Comparison of ENCODE assay signal across 8 cellular contexts in genomic region chr3:146161725-146162047, GRCh38. TPM values are rescaled to one million over a fixed set of nuclear protein-coding genes. Genes with fewer than 3 reads are reported as not detected.
A peak's percentile ranks its signal among the peaks of the same experiment; 100 is the strongest.
DNase-seq lines count a peak whose midpoint lies in the region; ATAC-seq and TF ChIP-seq lines count a peak whose summit lies in the region.

No MANE protein-coding gene starts in this region.

- in situ Hi-C loops in gastrocnemius medialis (cut with MboI; ENCODE audit: low sequenced_read_pairs in 4 of 4), result no loop called here

- no peak for TF ChIP-seq CTCF in activated CD8-positive, alpha-beta T cell treated with anti-CD3 and anti-CD28 coated beads for 36 hours (IDR thresholded peaks at IDR 0.05)
- TF ChIP-seq CTCF in gastrocnemius medialis (IDR thresholded peaks at IDR 0.05 in 4 of 5, conservative IDR thresholded peaks at IDR 0.05 in 1 of 5), result no peak
- TF ChIP-seq CTCF in GM10266 (IDR thresholded peaks at IDR 0.05; ENCODE audit: control insufficient read depth, insufficient read depth, low read depth, missing control alignments), result no peak

- H3K9me3 Mint-ChIP-seq in activated CD8-positive, alpha-beta T cell treated with anti-CD3 and anti-CD28 coated beads for 36 hours, result no peaks in the 10 kb centered on the region

- peak; percentile 46 to 47 for DNase-seq in SHP77 (lab: John Stamatoyannopoulos, UW)
- DNase-seq in SHP77 treated with DMSO at 0.1 percent for 48 hours (lab: John Stamatoyannopoulos, UW), result no peak
- no peak for DNase-seq in activated CD8-positive, alpha-beta T cell treated with anti-CD3 and anti-CD28 coated beads for 36 hours
- DNase-seq in left ventricle myocardium superior, result peak; percentile 46
- peak in 1 of 2 donors; percentile 16 for DNase-seq in gastrocnemius medialis
- DNase-seq in NCI-H2171 (lab: John Stamatoyannopoulos, UW), result no peak
- DNase-seq in activated CD4-positive, alpha-beta T cell treated with anti-CD3 and anti-CD28 coated beads, Interleukin-2, amount 50 U/mL, for 4 hours, result no peak
- DNase-seq in GM10266 (ENCODE audit: extremely low spot score), result no peak

- H3K27me3 ChIP-seq in gastrocnemius medialis, result no peaks in the 10 kb centered on the region

- no peak for TF ChIP-seq POLR2A in gastrocnemius medialis (IDR thresholded peaks at IDR 0.05)

- H3K27ac Mint-ChIP-seq in activated CD8-positive, alpha-beta T cell treated with anti-CD3 and anti-CD28 coated beads for 36 hours, result no peak overlapping the region

- no peaks in the 10 kb centered on the region for H3K36me3 ChIP-seq in gastrocnemius medialis

- peaks cover 9 to 21% of the 10 kb centered on the region in 2 donors for H3K4me1 ChIP-seq in gastrocnemius medialis

- intact Hi-C loops in activated CD8-positive, alpha-beta T cell treated with anti-CD3 and anti-CD28 coated beads for 36 hours (cut with micrococcal nuclease), result no loop called here
- intact Hi-C loops in left ventricle myocardium superior (cut with micrococcal nuclease), result loop anchor here (10.0 kb wide), 1 partner anchor 87 kb away; no protein-coding TSS in a partner anchor
- intact Hi-C loops in gastrocnemius medialis (cut with DNase I; ENCODE audit: low total_unique reads), result no loop called here

- no peaks in the 10 kb centered on the region for H3K9me3 ChIP-seq in gastrocnemius medialis

- peaks cover 9% of the 10 kb centered on the region for H3K4me1 Mint-ChIP-seq in activated CD8-positive, alpha-beta T cell treated with anti-CD3 and anti-CD28 coated beads for 36 hours (ENCODE audit: low read depth)

- peaks cover 41% of the 10 kb centered on the region for H3K27me3 Mint-ChIP-seq in activated CD8-positive, alpha-beta T cell treated with anti-CD3 and anti-CD28 coated beads for 36 hours

- POLR2A ChIA-PET in activated CD8-positive, alpha-beta T cell treated with anti-CD3 and anti-CD28 coated beads for 36 hours (lab: Charles Lee), result no interaction called here

- CTCF ChIA-PET in activated CD8-positive, alpha-beta T cell treated with anti-CD3 and anti-CD28 coated beads for 36 hours (lab: Charles Lee), result no interaction called here

- peak overlapping the region; percentile 80 to 86 (median 84) for H3K27ac ChIP-seq in gastrocnemius medialis

- H3K36me3 Mint-ChIP-seq in activated CD8-positive, alpha-beta T cell treated with anti-CD3 and anti-CD28 coated beads for 36 hours (ENCODE audit: low read depth), result no peaks in the 10 kb centered on the region

- peak overlapping the region; percentile 69 to 83 (median 75) for H3K4me3 ChIP-seq in gastrocnemius medialis

- H3K4me3 Mint-ChIP-seq in activated CD8-positive, alpha-beta T cell treated with anti-CD3 and anti-CD28 coated beads for 36 hours, result peak overlapping the region; percentile 55

- no peak for ATAC-seq in activated CD8-positive, alpha-beta T cell treated with anti-CD3 and anti-CD28 coated beads for 36 hours
- ATAC-seq in left ventricle myocardium superior (peak; percentile 31), gastrocnemius medialis (peak in 1 of 2 donors; percentile 18)

RNA-seq across cellular contexts. Expression of gene PLOD2, which starts 0.7 kb away (rescaled TPM):
- 1 to 10 TPM in 1 of 2 experiments, under 1 TPM in 1; 0.65 to 2.0 TPM for total RNA-seq in activated CD8-positive, alpha-beta T cell treated with anti-CD3 and anti-CD28 coated beads for 36 hours
- 19.2 TPM for total RNA-seq in left ventricle myocardium superior
- 1 to 10 TPM; 2.0 to 6.5 (median 4.1) TPM for total RNA-seq in gastrocnemius medialis

Comparison
In these comparisons a context has a peak if more than half of its experiments do, and no peak if none do; other contexts are left out.
1. DNase-seq: peak in SHP77 (2 of 2) and left ventricle myocardium superior (single experiment); none in SHP77 treated with DMSO at 0.1 percent for 48 hours (single experiment), activated CD8-positive, alpha-beta T cell treated with anti-CD3 and anti-CD28 coated beads for 36 hours (single experiment), NCI-H2171 (single experiment), activated CD4-positive, alpha-beta T cell treated with anti-CD3 and anti-CD28 coated beads, Interleukin-2, amount 50 U/mL, for 4 hours (0 of 2) and GM10266 (single experiment).